Comparison of ENCODE assay signal across 1 cellular context in the genomic region with DNA sequence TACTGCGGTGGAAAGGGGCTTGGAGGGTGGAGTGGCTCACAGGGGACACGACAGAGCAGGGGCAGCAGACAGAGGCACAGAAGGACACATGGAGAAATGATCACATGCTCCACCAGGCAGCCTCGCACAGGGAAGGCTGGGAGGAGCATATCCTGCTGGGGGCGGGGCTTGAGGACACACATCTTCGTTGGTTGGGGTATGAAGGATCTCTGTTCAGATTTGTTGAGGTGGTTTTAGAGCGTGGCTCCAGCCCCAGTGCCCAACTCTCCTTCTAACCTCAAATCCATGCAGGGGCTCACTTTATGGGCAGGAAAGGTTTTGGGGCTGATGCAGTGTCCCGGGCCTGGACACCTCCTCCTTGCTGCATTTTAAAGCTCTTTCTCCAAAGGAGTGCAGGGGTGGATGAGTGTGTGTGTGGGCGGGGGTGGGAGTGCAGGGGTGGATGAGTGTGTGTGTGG.
TF ChIP-seq lines count a peak whose summit lies in the region.

No MANE protein-coding gene starts in this region.

TF ChIP-seq in endothelial cell of umbilical vein, 7 proteins besides CTCF, POLR2A, EP300 and RAD21:
- peak; percentile 34 for TF ChIP-seq POLR2AphosphoS5 (IDR thresholded peaks at IDR 0.05; ENCODE audit: insufficient read depth, low read depth, low read length)
- TF ChIP-seq, protein P1, sequence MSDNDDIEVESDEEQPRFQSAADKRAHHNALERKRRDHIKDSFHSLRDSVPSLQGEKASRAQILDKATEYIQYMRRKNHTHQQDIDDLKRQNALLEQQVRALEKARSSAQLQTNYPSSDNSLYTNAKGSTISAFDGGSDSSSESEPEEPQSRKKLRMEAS (IDR thresholded peaks at IDR 0.05; ENCODE audit: insufficient read depth, insufficient read length) = peak; percentile 38
- TF ChIP-seq JUN (IDR thresholded peaks at IDR 0.05; ENCODE audit: borderline replicate concordance, insufficient read depth, insufficient read length, low read depth) = no peak
